ENCODE assay signal across 2 cellular contexts in the genomic region with DNA sequence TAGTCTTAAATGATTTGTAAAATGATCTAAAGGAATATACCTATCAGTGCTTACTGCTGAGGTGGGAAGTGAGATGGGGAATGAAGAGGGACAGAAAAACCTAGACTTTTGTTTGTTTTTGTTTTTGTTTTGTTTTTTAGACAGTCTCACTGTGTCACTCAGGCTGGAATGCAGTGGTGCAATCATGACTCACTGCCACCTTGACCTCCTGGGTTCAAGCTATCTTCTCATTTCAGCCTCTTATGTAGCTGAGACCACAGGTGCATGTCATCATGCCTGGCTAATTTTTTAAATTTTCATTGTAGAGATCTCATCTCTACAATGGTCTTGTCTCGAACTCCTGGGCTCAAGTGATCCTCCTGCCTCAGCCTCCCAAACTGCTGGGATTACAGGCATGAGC.
A peak's percentile ranks its signal among the peaks of the same experiment; 100 is the strongest.
TF ChIP-seq lines count a peak whose summit lies in the region.

No MANE protein-coding gene starts in this region.

TF ChIP-seq in HCT116, 20 proteins besides CTCF, POLR2A, EP300 and RAD21:
- TF ChIP-seq FOSL1 (IDR thresholded peaks at IDR 0.05; ENCODE audit: low read depth) (peak; percentile 46), CEBPB (IDR thresholded peaks at IDR 0.05; ENCODE audit: low read depth) (peak; percentile 52), SRF (IDR thresholded peaks at IDR 0.05; ENCODE audit: low read depth) (no peak)

TF ChIP-seq in K562, 482 proteins besides CTCF, POLR2A, EP300 and RAD21:
- peak; percentile 9; the same call in 1 of the 2 replicates for TF ChIP-seq JUND (IDR thresholded peaks at IDR 0.05; ENCODE audit: borderline replicate concordance, low read depth, low read length)
- TF ChIP-seq JUND (tag; IDR thresholded peaks at IDR 0.05; ENCODE audit: borderline replicate concordance, low read depth, low read length), result no peak
- no peak for TF ChIP-seq ZNF133 (CRISPR knock-in tag; IDR thresholded peaks at IDR 0.05)
- TF ChIP-seq ZNF24 (IDR thresholded peaks at IDR 0.05), result no peak
- no peak for TF ChIP-seq SNRNP70 (optimal IDR thresholded peaks at IDR 0.05; ENCODE audit: low read depth, low read length)
- no peak for TF ChIP-seq ZNF445 (CRISPR knock-in tag; IDR thresholded peaks at IDR 0.05; ENCODE audit: low read depth)
- no peak for TF ChIP-seq SP2 (IDR thresholded peaks at IDR 0.05; ENCODE audit: extremely low read depth, low read depth, low read length, poor library complexity, severe bottlenecking)
- peak; percentile 67 for TF ChIP-seq ATF3 (IDR thresholded peaks at IDR 0.05)
- TF ChIP-seq ATF3 (CRISPR knock-in tag; conservative IDR thresholded peaks at IDR 0.05), result no peak
- TF ChIP-seq, protein P1, sequence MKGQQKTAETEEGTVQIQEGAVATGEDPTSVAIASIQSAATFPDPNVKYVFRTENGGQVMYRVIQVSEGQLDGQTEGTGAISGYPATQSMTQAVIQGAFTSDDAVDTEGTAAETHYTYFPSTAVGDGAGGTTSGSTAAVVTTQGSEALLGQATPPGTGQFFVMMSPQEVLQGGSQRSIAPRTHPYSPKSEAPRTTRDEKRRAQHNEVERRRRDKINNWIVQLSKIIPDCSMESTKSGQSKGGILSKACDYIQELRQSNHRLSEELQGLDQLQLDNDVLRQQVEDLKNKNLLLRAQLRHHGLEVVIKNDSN (CRISPR knock-in tag; IDR thresholded peaks at IDR 0.05), result no peak
- no peak for TF ChIP-seq ZNF263 (CRISPR knock-in tag; IDR thresholded peaks at IDR 0.05; ENCODE audit: borderline replicate concordance)
- TF ChIP-seq SMARCA5 (IDR thresholded peaks at IDR 0.05), result no peak
- TF ChIP-seq FOXA3 (CRISPR knock-in tag; conservative IDR thresholded peaks at IDR 0.05 in 1 of 2, IDR thresholded peaks at IDR 0.05 in 1 of 2), result no peak
